8 cellular contexts compared by ENCODE assay signal in genomic region chr5:50442559-50443539, GRCh38. TPM values are rescaled to one million over a fixed set of nuclear protein-coding genes. Genes with fewer than 3 reads are reported as not detected.
DNase-seq lines count a peak whose midpoint lies in the region; ATAC-seq lines count a peak whose summit lies in the region.
"Not testable (repeated sequence)": the region's sequence is repeated elsewhere in the genome, so short reads cannot be mapped to it uniquely, and the experiment has no call there.

No MANE protein-coding gene starts in this region.

- peaks cover 54% of the 10 kb centered on the region for H3K4me1 ChIP-seq in CD8-positive, alpha-beta memory T cell (ENCODE audit: insufficient read depth, low read length)

- peak overlapping the region; percentile 9 to 77 (median 50) for H3K4me3 Mint-ChIP-seq in CD8-positive, alpha-beta memory T cell
- H3K4me3 Mint-ChIP-seq in T-cell: peak overlapping the region; percentile 50 to 96 (median 53)
- peak overlapping the region; percentile 47 for H3K4me3 Mint-ChIP-seq in activated T-cell treated with anti-CD3 and anti-CD28 coated beads, Interleukin-2, amount 50 U/mL, for 4 hours
- peak overlapping the region; percentile 92 for H3K4me3 Mint-ChIP-seq in central memory CD8-positive, alpha-beta T cell
- peak overlapping the region; percentile 40 for H3K4me3 Mint-ChIP-seq in natural killer cell treated with Interleukin-12 subunit alpha and Interleukin-12 subunit beta and Interleukin-15 and Interleukin-18, amount 100 ng/mL, for 72 hours
- H3K4me3 Mint-ChIP-seq in stimulated activated naive CD8-positive, alpha-beta T cell treated with anti-CD3 and anti-CD28 coated beads, Interleukin-15, Interleukin-2, amounts not matched to agents 100 ng/mL and 50 ng/mL, for 24 hours: peak overlapping the region; percentile 83

- not testable (repeated sequence) for H3K4me3 ChIP-seq in CD8-positive, alpha-beta memory T cell (ENCODE audit: low read length)
- H3K4me3 ChIP-seq in Jurkat, Clone E6-1 (ENCODE audit: low read length): peak overlapping the region; percentile 82

- DNase-seq in CD8-positive, alpha-beta memory T cell; Jurkat, Clone E6-1 (ENCODE audit: low read depth, low spot score); T-cell; activated T-cell treated with anti-CD3 and anti-CD28 coated beads, Interleukin-2, amount 50 U/mL, for 4 hours; central memory CD8-positive, alpha-beta T cell (ENCODE audit: low spot score in 2 of 2); natural killer cell treated with Interleukin-12 subunit alpha and Interleukin-12 subunit beta and Interleukin-15 and Interleukin-18, amount 100 ng/mL, for 72 hours (ENCODE audit: low spot score): not testable (repeated sequence)
- peak; percentile 2 for DNase-seq in NCI-H69 (lab: John Stamatoyannopoulos, UW)

- POLR2A ChIA-PET in CD8-positive, alpha-beta memory T cell (lab: Charles Lee): interaction anchor here (2.3 kb wide), 1 partner anchor 224 kb away, joined by 26 read pairs; the partner anchor contains the start of gene PARP8
- POLR2A ChIA-PET in T-cell (lab: Charles Lee): interaction anchor here in 1 of 2 donors (0.7 to 1.3 kb wide), 3 partner anchors 15 to 311 kb away, joined by 4 to 8 read pairs (median 4); no protein-coding TSS in a partner anchor

- not testable (repeated sequence) for H3K27me3 ChIP-seq in CD8-positive, alpha-beta memory T cell (ENCODE audit: insufficient read depth, low read length, poor library complexity, severe bottlenecking)

- peak overlapping the region; percentile 21 to 98 (median 96) for H3K27ac Mint-ChIP-seq in CD8-positive, alpha-beta memory T cell
- H3K27ac Mint-ChIP-seq in T-cell: peak overlapping the region; percentile 97 to 99
- H3K27ac Mint-ChIP-seq in central memory CD8-positive, alpha-beta T cell (ENCODE audit: low read depth): peak overlapping the region; percentile 58
- H3K27ac Mint-ChIP-seq in natural killer cell treated with Interleukin-12 subunit alpha and Interleukin-12 subunit beta and Interleukin-15 and Interleukin-18, amount 100 ng/mL, for 72 hours: peak overlapping the region; percentile 3 to 92
- peak overlapping the region; percentile 67 for H3K27ac Mint-ChIP-seq in stimulated activated naive CD8-positive, alpha-beta T cell treated with anti-CD3 and anti-CD28 coated beads, Interleukin-15, Interleukin-2, amounts not matched to agents 100 ng/mL and 50 ng/mL, for 24 hours

- not testable (repeated sequence) for H3K9me3 Mint-ChIP-seq in CD8-positive, alpha-beta memory T cell; T-cell; activated T-cell treated with anti-CD3 and anti-CD28 coated beads, Interleukin-2, amount 50 U/mL, for 4 hours; central memory CD8-positive, alpha-beta T cell; natural killer cell treated with Interleukin-12 subunit alpha and Interleukin-12 subunit beta and Interleukin-15 and Interleukin-18, amount 100 ng/mL, for 72 hours; stimulated activated naive CD8-positive, alpha-beta T cell treated with anti-CD3 and anti-CD28 coated beads, Interleukin-15, Interleukin-2, amounts not matched to agents 100 ng/mL and 50 ng/mL, for 24 hours

- not testable (repeated sequence) for H3K9me3 ChIP-seq in CD8-positive, alpha-beta memory T cell (ENCODE audit: low read length)

- H3K36me3 Mint-ChIP-seq in CD8-positive, alpha-beta memory T cell: peaks cover 0 to 23% (median 0%) of the 10 kb centered on the region in 3 donors
- not testable (repeated sequence) for H3K36me3 Mint-ChIP-seq in T-cell; activated T-cell treated with anti-CD3 and anti-CD28 coated beads, Interleukin-2, amount 50 U/mL, for 4 hours (ENCODE audit: insufficient read depth); natural killer cell treated with Interleukin-12 subunit alpha and Interleukin-12 subunit beta and Interleukin-15 and Interleukin-18, amount 100 ng/mL, for 72 hours; stimulated activated naive CD8-positive, alpha-beta T cell treated with anti-CD3 and anti-CD28 coated beads, Interleukin-15, Interleukin-2, amounts not matched to agents 100 ng/mL and 50 ng/mL, for 24 hours (ENCODE audit: low read depth)
- H3K36me3 Mint-ChIP-seq in central memory CD8-positive, alpha-beta T cell (ENCODE audit: insufficient read depth): peaks cover 21% of the 10 kb centered on the region

- ATAC-seq in T-cell (replicated peaks in 1 of 4); activated T-cell treated with anti-CD3 and anti-CD28 coated beads, Interleukin-2, amount 50 U/mL, for 4 hours; central memory CD8-positive, alpha-beta T cell (replicated peaks; ENCODE audit: extremely low read depth, poor library complexity, severe bottlenecking); natural killer cell treated with Interleukin-12 subunit alpha and Interleukin-12 subunit beta and Interleukin-15 and Interleukin-18, amount 100 ng/mL, for 72 hours: not testable (repeated sequence)

- H3K27me3 Mint-ChIP-seq in CD8-positive, alpha-beta memory T cell; T-cell; activated T-cell treated with anti-CD3 and anti-CD28 coated beads, Interleukin-2, amount 50 U/mL, for 4 hours (ENCODE audit: low read depth); central memory CD8-positive, alpha-beta T cell; natural killer cell treated with Interleukin-12 subunit alpha and Interleukin-12 subunit beta and Interleukin-15 and Interleukin-18, amount 100 ng/mL, for 72 hours; stimulated activated naive CD8-positive, alpha-beta T cell treated with anti-CD3 and anti-CD28 coated beads, Interleukin-15, Interleukin-2, amounts not matched to agents 100 ng/mL and 50 ng/mL, for 24 hours: not testable (repeated sequence)

- H3K36me3 ChIP-seq in CD8-positive, alpha-beta memory T cell (ENCODE audit: insufficient read depth, low read length): not testable (repeated sequence)

- H3K4me1 Mint-ChIP-seq in CD8-positive, alpha-beta memory T cell: peaks cover 67 to 87% (median 82%) of the 10 kb centered on the region in 3 donors
- peaks cover 78 to 81% (median 80%) of the 10 kb centered on the region in 3 donors for H3K4me1 Mint-ChIP-seq in T-cell
- peaks cover 78% of the 10 kb centered on the region for H3K4me1 Mint-ChIP-seq in activated T-cell treated with anti-CD3 and anti-CD28 coated beads, Interleukin-2, amount 50 U/mL, for 4 hours (ENCODE audit: low read depth)
- H3K4me1 Mint-ChIP-seq in central memory CD8-positive, alpha-beta T cell: peaks cover 72% of the 10 kb centered on the region
- H3K4me1 Mint-ChIP-seq in natural killer cell treated with Interleukin-12 subunit alpha and Interleukin-12 subunit beta and Interleukin-15 and Interleukin-18, amount 100 ng/mL, for 72 hours (ENCODE audit: low read depth in 2 of 2): peaks cover 44 to 63% of the 10 kb centered on the region in 2 donors
- H3K4me1 Mint-ChIP-seq in stimulated activated naive CD8-positive, alpha-beta T cell treated with anti-CD3 and anti-CD28 coated beads, Interleukin-15, Interleukin-2, amounts not matched to agents 100 ng/mL and 50 ng/mL, for 24 hours (ENCODE audit: low read depth): peaks cover 81% of the 10 kb centered on the region

- H3K27ac ChIP-seq in CD8-positive, alpha-beta memory T cell (ENCODE audit: low read depth, low read length): not testable (repeated sequence)

- CTCF ChIA-PET in CD8-positive, alpha-beta memory T cell (lab: Charles Lee): interaction anchor here (0.6 to 2.4 kb wide), 2 partner anchors 69 to 224 kb away, joined by 3 to 15 read pairs; partner anchors contain the start of gene PARP8
- CTCF ChIA-PET in T-cell (lab: Charles Lee): interaction anchor here in 1 of 2 donors (1.0 to 1.4 kb wide), 3 partner anchors 12 to 308 kb away, joined by 3 to 4 read pairs (median 4); no protein-coding TSS in a partner anchor

RNA-seq across cellular contexts. Expression of gene EMB, which starts 1.8 kb away (rescaled TPM):
- 100 to 1,000 TPM; 140 to 145 TPM for total RNA-seq in CD8-positive, alpha-beta memory T cell
- polyA plus RNA-seq in CD8-positive, alpha-beta memory T cell: 220 TPM
- polyA plus RNA-seq in Jurkat, Clone E6-1 (2012; ENCODE audit: insufficient read depth, insufficient read length): 39.9 TPM
- total RNA-seq in T-cell: 100 to 1,000 TPM; 148 to 210 (median 176) TPM
- 10 to 100 TPM; 42.1 to 61.6 (median 57.2) TPM for total RNA-seq in activated T-cell treated with anti-CD3 and anti-CD28 coated beads, Interleukin-2, amount 50 U/mL, for 4 hours
- 100 to 1,000 TPM in 1 of 2 donors, 10 to 100 TPM in 1; 70.5 to 103 TPM for total RNA-seq in natural killer cell treated with Interleukin-12 subunit alpha and Interleukin-12 subunit beta and Interleukin-15 and Interleukin-18, amount 100 ng/mL, for 72 hours

Comparison
In these comparisons a context has a peak if more than half of its experiments do, and no peak if none do; other contexts are left out.
1. H3K27ac Mint-ChIP-seq: peak in every context shown above with its lines; median percentile 98 in T-cell; 96 in CD8-positive, alpha-beta memory T cell; 67 in stimulated activated naive CD8-positive, alpha-beta T cell treated with anti-CD3 and anti-CD28 coated beads, Interleukin-15, Interleukin-2, amounts not matched to agents 100 ng/mL and 50 ng/mL, for 24 hours; 58 in central memory CD8-positive, alpha-beta T cell; 48 in natural killer cell treated with Interleukin-12 subunit alpha and Interleukin-12 subunit beta and Interleukin-15 and Interleukin-18, amount 100 ng/mL, for 72 hours.
2. H3K4me3 Mint-ChIP-seq: peak in every context shown above with its lines; median percentile 92 in central memory CD8-positive, alpha-beta T cell; 83 in stimulated activated naive CD8-positive, alpha-beta T cell treated with anti-CD3 and anti-CD28 coated beads, Interleukin-15, Interleukin-2, amounts not matched to agents 100 ng/mL and 50 ng/mL, for 24 hours; 53 in T-cell; 50 in CD8-positive, alpha-beta memory T cell; 47 in activated T-cell treated with anti-CD3 and anti-CD28 coated beads, Interleukin-2, amount 50 U/mL, for 4 hours; 40 in natural killer cell treated with Interleukin-12 subunit alpha and Interleukin-12 subunit beta and Interleukin-15 and Interleukin-18, amount 100 ng/mL, for 72 hours.